7 cellular contexts compared by ENCODE assay signal in genomic region chr4:40446261-40446750, GRCh38.
DNase-seq lines count a peak whose midpoint lies in the region; ATAC-seq and TF ChIP-seq lines count a peak whose summit lies in the region.
"Not testable (repeated sequence)": the region's sequence is repeated elsewhere in the genome, so short reads cannot be mapped to it uniquely, and the experiment has no call there.

No MANE protein-coding gene starts in this region.

- not testable (repeated sequence) for H3K4me1 ChIP-seq in breast epithelium
- peaks cover 19% of the 10 kb centered on the region for H3K4me1 ChIP-seq in prostate gland (replicated peaks)
- peaks cover 29 to 41% of the 10 kb centered on the region in 2 donors for H3K4me1 ChIP-seq in thyroid gland

- intact Hi-C loops in breast epithelium (cut with DNase I; ENCODE audit: low total_unique reads); prostate gland (cut with DNase I); thyroid gland (cut with DNase I): not testable (repeated sequence)

- peak; percentile 71 for ATAC-seq in esophagus mucosa

- not testable (repeated sequence) for H3K27me3 ChIP-seq in breast epithelium; prostate gland (replicated peaks; ENCODE audit: insufficient read depth); thyroid gland

- not testable (repeated sequence) for H3K36me3 ChIP-seq in breast epithelium, prostate gland, thyroid gland

- WGBS in prostate gland: 91% methylated on average over 2 of the region's 2 CpGs
- whole genome bisulfite sequencing in thyroid gland, 2 donors: 92 to 96% methylated on average over 2 of the region's 2 CpGs

- not testable (repeated sequence) for H3K9me3 ChIP-seq in breast epithelium, prostate gland, thyroid gland

- TF ChIP-seq POLR2A in breast epithelium (IDR thresholded peaks at IDR 0.05); prostate gland (IDR thresholded peaks at IDR 0.05); thyroid gland (IDR thresholded peaks at IDR 0.05): not testable (repeated sequence)

- peak overlapping the region; percentile 75 for H3K27ac ChIP-seq in VCaP
- H3K27ac ChIP-seq in breast epithelium: peak overlapping the region; percentile 53 to 71
- H3K27ac ChIP-seq in prostate gland: peak overlapping the region; percentile 2 to 57
- H3K27ac ChIP-seq in thyroid gland: peak overlapping the region; percentile 32 to 60 (median 54)

- not testable (repeated sequence) for H3K4me3 ChIP-seq in breast epithelium; prostate gland; thyroid gland (replicated peaks in 1 of 3)

- not testable (repeated sequence) for TF ChIP-seq CTCF in VCaP (conservative IDR thresholded peaks at IDR 0.05); breast epithelium (IDR thresholded peaks at IDR 0.05); prostate gland (IDR thresholded peaks at IDR 0.05); thyroid gland (IDR thresholded peaks at IDR 0.05)

- peak; percentile 15 for DNase-seq in ELR (ENCODE audit: low read depth)
- not testable (repeated sequence) for DNase-seq in breast epithelium (ENCODE audit: low spot score in 2 of 2); prostate gland (ENCODE audit: low spot score); thyroid gland
- peak; percentile 48 for DNase-seq in kidney tubule cell (ENCODE audit: low spot score)
